24 cellular contexts compared by ENCODE assay signal in the genomic region with DNA sequence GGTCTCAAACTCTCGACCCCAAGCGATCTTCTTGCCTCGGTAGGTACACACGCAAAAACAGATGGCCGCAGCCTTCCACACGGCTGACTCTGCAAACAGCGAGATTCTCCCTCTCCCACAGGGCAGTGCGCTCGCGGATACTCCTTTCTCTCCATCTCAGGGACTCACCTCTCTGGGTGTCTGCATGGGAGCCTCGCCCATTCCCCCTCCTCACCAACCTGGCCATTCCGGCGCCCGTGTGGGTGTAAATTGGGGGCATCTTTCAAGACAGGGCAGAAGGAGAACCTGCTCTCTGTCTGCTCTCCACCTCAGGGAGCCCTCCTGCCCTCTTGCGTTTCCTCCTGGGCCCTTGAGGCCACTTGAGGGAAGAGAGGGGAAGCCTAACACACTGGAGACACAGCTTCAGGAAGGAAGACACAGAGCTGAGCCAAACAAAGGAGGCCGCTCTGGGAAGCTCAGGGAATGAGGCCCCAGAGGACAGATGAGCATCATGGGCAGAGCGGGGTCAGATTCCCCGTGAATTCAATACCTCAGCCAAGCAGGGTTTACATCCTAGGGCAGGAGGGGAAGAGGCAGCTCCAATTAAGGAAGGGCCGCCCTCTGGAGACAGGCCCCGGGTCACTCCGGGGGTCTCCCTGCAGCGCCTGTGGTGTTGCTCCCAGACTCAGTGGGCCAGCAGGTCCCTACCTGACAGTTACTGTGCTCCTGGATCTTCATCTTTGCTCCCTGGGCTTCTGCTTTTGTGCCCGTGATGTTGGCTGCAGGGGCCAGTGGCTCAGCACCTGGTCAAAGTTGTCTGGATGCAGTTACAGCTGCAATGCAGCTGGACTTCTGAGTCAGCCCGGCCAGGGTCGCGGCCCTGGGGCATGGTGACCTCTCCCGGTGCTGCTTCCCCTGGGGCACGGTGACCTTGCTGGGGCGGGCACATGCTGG. TPM values are rescaled to one million over a fixed set of nuclear protein-coding genes. Genes with fewer than 3 reads are reported as not detected.
"Had no signal": no experiment of that assay in that cellular context is flagged by ENCODE, and none has a peak within 500 bp of the region (broad histone marks: within the 10 kb centered on the region; RNA-seq: fewer than 3 reads in every experiment).

No MANE protein-coding gene starts in this region.

- H3K79me2 ChIP-seq: parathyroid adenoma had no signal

- H2AFZ ChIP-seq: neural progenitor cell, parathyroid adenoma had no signal

- H3K9me3 ChIP-seq: gastrocnemius medialis, heart left ventricle, tibial nerve had no signal

- H3K4me2 ChIP-seq: neural progenitor cell had no signal

- H3K27me3 ChIP-seq: gastrocnemius medialis, heart left ventricle, neural progenitor cell, tibial nerve had no signal

- H3K4me1 ChIP-seq: gastrocnemius medialis, heart left ventricle, neural progenitor cell, parathyroid adenoma, tibial nerve had no signal

- H3K27ac ChIP-seq: gastrocnemius medialis, heart left ventricle, neural progenitor cell, parathyroid adenoma, tibial nerve, VCaP had no signal

- H3K4me3 ChIP-seq: gastrocnemius medialis, heart left ventricle, neural progenitor cell, tibial nerve had no signal

- H3K9ac ChIP-seq: neural progenitor cell, parathyroid adenoma had no signal

- ATAC-seq: activated T-cell treated with anti-CD3 and anti-CD28 coated beads, Interleukin-2, amount 50 U/mL, for 4 hours; gastrocnemius medialis; heart left ventricle had no signal

- DNase-seq: activated CD4-positive, alpha-beta T cell treated with anti-CD3 and anti-CD28 coated beads for 1 hour; activated CD4-positive, alpha-beta T cell treated with anti-CD3 and anti-CD28 coated beads, Interleukin-2, amount 50 U/mL, for 48 hours; activated effector memory CD4-positive, alpha-beta T cell treated with Interleukin-2 at 50 U/mL for 16 hours; activated naive CD4-positive, alpha-beta T cell treated with anti-CD3 and anti-CD28 coated beads, Interleukin-2, amount 50 U/mL, for 16 hours; activated T-cell treated with anti-CD3 and anti-CD28 coated beads, Interleukin-2, amount 50 U/mL, for 4 hours; erythroblast; gastrocnemius medialis; mesenchymal stem cell; stimulated activated CD4-positive, alpha-beta T cell treated with anti-CD3 and anti-CD28 coated beads, Interleukin-2, amount 100 ng/mL, for 48 hours; stimulated activated naive CD4-positive, alpha-beta T cell treated with Interleukin-2 at 50 U/mL for 16 hours; substantia nigra; T-helper 1 cell; T1000 had no signal

- H3K4me3 Mint-ChIP-seq: activated T-cell treated with anti-CD3 and anti-CD28 coated beads, Interleukin-2, amount 50 U/mL, for 4 hours; neural progenitor cell had no signal

- H3K36me3 Mint-ChIP-seq: neural progenitor cell had no signal

- H3K36me3 ChIP-seq: gastrocnemius medialis, heart left ventricle, neural progenitor cell, tibial nerve had no signal

- H3K27ac Mint-ChIP-seq: neural progenitor cell had no signal

- H3K9me3 Mint-ChIP-seq: activated T-cell treated with anti-CD3 and anti-CD28 coated beads, Interleukin-2, amount 50 U/mL, for 4 hours had no signal

RNA-seq across cellular contexts. Expression of a gene that starts 4.2 kb away (rescaled TPM):
- total RNA-seq: astrocyte, bronchial epithelial cell, cerebellum, gastrocnemius medialis, liver, renal cortical epithelial cell, tibial nerve had no signal
- polyA plus RNA-seq: heart left ventricle, keratinocyte, liver had no signal

RNA-seq across cellular contexts. Expression of a gene that starts 30.1 kb away (rescaled TPM):
- total RNA-seq: activated T-cell treated with anti-CD3 and anti-CD28 coated beads, Interleukin-2, amount 50 U/mL, for 4 hours; astrocyte; bronchial epithelial cell; cerebellum; gastrocnemius medialis; heart left ventricle; liver; renal cortical epithelial cell; tibial nerve had no signal
- polyA plus RNA-seq: heart left ventricle, keratinocyte, liver had no signal
